ENCODE assay signal across 18 cellular contexts in genomic region chr17:79301469-79301868, GRCh38.
"Had no signal": no experiment of that assay in that cellular context is flagged by ENCODE, and none has a peak within 500 bp of the region (broad histone marks: within the 10 kb centered on the region; RNA-seq: fewer than 3 reads in every experiment).

No MANE protein-coding gene starts in this region.

- H3K4me1 Mint-ChIP-seq: activated naive CD4-positive, alpha-beta T cell treated with anti-CD3 and anti-CD28 coated beads, Interleukin-2, amount 50 U/mL, for 24 hours; neural crest cell had no signal

- H3K36me3 ChIP-seq: cardiac muscle cell, gastrocnemius medialis, heart right ventricle, spleen, suprapubic skin had no signal

- H3K4me3 Mint-ChIP-seq: activated B cell treated with CpG ODN at 0.5 μM for 24 hours; activated CD8-positive, alpha-beta T cell treated with anti-CD3 and anti-CD28 coated beads for 36 hours; activated naive CD4-positive, alpha-beta T cell treated with anti-CD3 and anti-CD28 coated beads, Interleukin-2, amount 50 U/mL, for 24 hours; activated T-cell treated with anti-CD3 and anti-CD28 coated beads, Interleukin-2, amount 50 U/mL, for 4 hours; neural crest cell; stimulated activated naive CD8-positive, alpha-beta T cell treated with anti-CD3 and anti-CD28 coated beads, Interleukin-15, Interleukin-2, amounts not matched to agents 100 ng/mL and 50 ng/mL, for 24 hours had no signal

- H3K36me3 Mint-ChIP-seq: activated naive CD4-positive, alpha-beta T cell treated with anti-CD3 and anti-CD28 coated beads, Interleukin-2, amount 50 U/mL, for 24 hours had no signal

- H3K27me3 ChIP-seq: cardiac muscle cell, sigmoid colon had no signal

- H3K27ac Mint-ChIP-seq: activated B cell treated with CpG ODN at 0.5 μM for 24 hours; activated CD8-positive, alpha-beta T cell treated with anti-CD3 and anti-CD28 coated beads for 36 hours; activated naive CD4-positive, alpha-beta T cell treated with anti-CD3 and anti-CD28 coated beads, Interleukin-2, amount 50 U/mL, for 24 hours; stimulated activated naive CD8-positive, alpha-beta T cell treated with anti-CD3 and anti-CD28 coated beads, Interleukin-15, Interleukin-2, amounts not matched to agents 100 ng/mL and 50 ng/mL, for 24 hours had no signal

- H3K9me3 Mint-ChIP-seq: activated B cell treated with CpG ODN at 0.5 μM for 24 hours; activated CD8-positive, alpha-beta T cell treated with anti-CD3 and anti-CD28 coated beads for 36 hours; activated naive CD4-positive, alpha-beta T cell treated with anti-CD3 and anti-CD28 coated beads, Interleukin-2, amount 50 U/mL, for 24 hours; activated T-cell treated with anti-CD3 and anti-CD28 coated beads, Interleukin-2, amount 50 U/mL, for 4 hours; neural crest cell; stimulated activated naive CD8-positive, alpha-beta T cell treated with anti-CD3 and anti-CD28 coated beads, Interleukin-15, Interleukin-2, amounts not matched to agents 100 ng/mL and 50 ng/mL, for 24 hours had no signal

- DNase-seq: activated B cell treated with CpG ODN at 0.5 μM for 24 hours; activated CD4-positive, alpha-beta T cell treated with anti-CD3 and anti-CD28 coated beads for 48 hours; activated CD8-positive, alpha-beta T cell treated with anti-CD3 and anti-CD28 coated beads for 36 hours; activated effector memory CD4-positive, alpha-beta T cell treated with Interleukin-2 at 50 U/mL for 16 hours; activated T-cell treated with anti-CD3 and anti-CD28 coated beads, Interleukin-2, amount 50 U/mL, for 4 hours; gastrocnemius medialis; heart right ventricle; islet precursor cell; psoas muscle; sigmoid colon; spleen; trophoblast cell had no signal

- H3K4me3 ChIP-seq: cardiac muscle cell, gastrocnemius medialis, heart right ventricle, lung, psoas muscle, sigmoid colon, spleen, suprapubic skin had no signal

- H3K9me3 ChIP-seq: gastrocnemius medialis, heart right ventricle, psoas muscle, sigmoid colon, spleen, suprapubic skin had no signal

- H3K27ac ChIP-seq: cardiac muscle cell, gastrocnemius medialis, heart right ventricle, psoas muscle, sigmoid colon, spleen, suprapubic skin had no signal
